17 cellular contexts compared by ENCODE assay signal in genomic region chr14:59022144-59022543, GRCh38.
DNase-seq lines count a peak whose midpoint lies in the region; ATAC-seq and TF ChIP-seq lines count a peak whose summit lies in the region.
"Had no signal": no experiment of that assay in that cellular context is flagged by ENCODE, and none has a peak within 500 bp of the region (broad histone marks: within the 10 kb centered on the region; RNA-seq: fewer than 3 reads in every experiment).

No MANE protein-coding gene starts in this region.

- H3K27ac ChIP-seq in SU-DHL-6 (ENCODE audit: low read depth, low read length): no peak overlapping the region
- H3K27ac ChIP-seq: colonic mucosa, gastrocnemius medialis, left lung had no signal

- no peak overlapping the region for H3K4me3 Mint-ChIP-seq in activated CD4-positive, alpha-beta memory T cell treated with anti-CD3 and anti-CD28 coated beads for 36 hours
- H3K4me3 Mint-ChIP-seq: neural crest cell; stimulated activated effector memory CD8-positive, alpha-beta T cell treated with anti-CD3 and anti-CD28 coated beads, Interleukin-12 subunit alpha, Interleukin-12 subunit beta, amount 100 ng/mL, for 72 hours had no signal

- H3K79me2 ChIP-seq in SU-DHL-6 (ENCODE audit: insufficient read depth, low read length): no peaks in the 10 kb centered on the region

- TF ChIP-seq CTCF in HFF-Myc (IDR thresholded peaks at IDR 0.05; ENCODE audit: low read depth, low read length, missing control alignments): peak; percentile 13
- TF ChIP-seq CTCF in SU-DHL-6 (IDR thresholded peaks at IDR 0.05; ENCODE audit: insufficient read depth, low read length, poor library complexity, severe bottlenecking): peak; percentile 40
- peak; percentile 24 for TF ChIP-seq CTCF in kidney epithelial cell (IDR thresholded peaks at IDR 0.05; ENCODE audit: insufficient read depth, low read length, poor library complexity, severe bottlenecking)

- no peaks in the 10 kb centered on the region for H3K36me3 Mint-ChIP-seq in activated CD4-positive, alpha-beta memory T cell treated with anti-CD3 and anti-CD28 coated beads for 36 hours
- H3K36me3 Mint-ChIP-seq: stimulated activated effector memory CD8-positive, alpha-beta T cell treated with anti-CD3 and anti-CD28 coated beads, Interleukin-12 subunit alpha, Interleukin-12 subunit beta, amount 100 ng/mL, for 72 hours had no signal

- no peaks in the 10 kb centered on the region for H3K27me3 ChIP-seq in SU-DHL-6 (ENCODE audit: low read length)
- no peaks in the 10 kb centered on the region for H3K27me3 ChIP-seq in kidney epithelial cell (ENCODE audit: control insufficient read depth, insufficient read depth, low read length)
- H3K27me3 ChIP-seq: colonic mucosa, gastrocnemius medialis, left lung had no signal

- H4K20me1 ChIP-seq in SU-DHL-6 (ENCODE audit: low read depth, low read length): no peaks in the 10 kb centered on the region

- no peaks in the 10 kb centered on the region for H3K4me1 Mint-ChIP-seq in activated CD4-positive, alpha-beta memory T cell treated with anti-CD3 and anti-CD28 coated beads for 36 hours (ENCODE audit: low read depth)
- H3K4me1 Mint-ChIP-seq: neural crest cell; stimulated activated effector memory CD8-positive, alpha-beta T cell treated with anti-CD3 and anti-CD28 coated beads, Interleukin-12 subunit alpha, Interleukin-12 subunit beta, amount 100 ng/mL, for 72 hours had no signal

- POLR2A ChIA-PET in activated CD4-positive, alpha-beta memory T cell treated with anti-CD3 and anti-CD28 coated beads for 36 hours (lab: Charles Lee): no interaction called here

- intact Hi-C loops in activated CD4-positive, alpha-beta memory T cell treated with anti-CD3 and anti-CD28 coated beads for 36 hours (cut with micrococcal nuclease): loop anchor here (10.0 kb wide), 2 partner anchors 377 to 423 kb away; no protein-coding TSS in a partner anchor

- CTCF ChIA-PET in activated CD4-positive, alpha-beta memory T cell treated with anti-CD3 and anti-CD28 coated beads for 36 hours (lab: Charles Lee): interaction anchor here (1.0 kb wide), 1 partner anchor 24 kb away, joined by 4 read pairs; no protein-coding TSS in a partner anchor

- H3K4me3 ChIP-seq in HFF-Myc (replicated peaks; ENCODE audit: low read depth, low read length) (no peak overlapping the region), SU-DHL-6 (ENCODE audit: insufficient read depth, low read length, poor library complexity, severe bottlenecking) (no peak overlapping the region), kidney epithelial cell (ENCODE audit: low read depth, low read length) (no peak overlapping the region)
- H3K4me3 ChIP-seq: colonic mucosa, gastrocnemius medialis, left lung had no signal

- no peaks in the 10 kb centered on the region for H3F3A ChIP-seq in SU-DHL-6 (ENCODE audit: insufficient read depth)

- no peaks in the 10 kb centered on the region for H3K9me2 ChIP-seq in SU-DHL-6 (replicated peaks; ENCODE audit: insufficient read depth, low read length)

- peak; percentile 36 for DNase-seq in DMS 273 (lab: John Stamatoyannopoulos, UW; ENCODE audit: unreplicated experiment)
- no peak for DNase-seq in DMS 273 treated with DMSO at 0.1 percent for 48 hours (lab: John Stamatoyannopoulos, UW)
- no peak for DNase-seq in HFF-Myc (ENCODE audit: extremely low read depth, low read depth)
- DNase-seq in kidney epithelial cell (ENCODE audit: low read depth): no peak
- DNase-seq in activated CD4-positive, alpha-beta memory T cell treated with anti-CD3 and anti-CD28 coated beads for 36 hours: no peak
- DNase-seq: 8988T; activated CD4-positive, alpha-beta T cell treated with anti-CD3 and anti-CD28 coated beads, Interleukin-2, amount 50 U/mL, for 48 hours; activated naive CD4-positive, alpha-beta T cell; colonic mucosa; gastrocnemius medialis; left lung; NCI-H2227 treated with DMSO at 0.1 percent for 48 hours had no signal

- H3K27ac Mint-ChIP-seq in activated CD4-positive, alpha-beta memory T cell treated with anti-CD3 and anti-CD28 coated beads for 36 hours: no peak overlapping the region
- H3K27ac Mint-ChIP-seq: stimulated activated effector memory CD8-positive, alpha-beta T cell treated with anti-CD3 and anti-CD28 coated beads, Interleukin-12 subunit alpha, Interleukin-12 subunit beta, amount 100 ng/mL, for 72 hours had no signal

- peaks cover 6% of the 10 kb centered on the region for H3K27me3 Mint-ChIP-seq in activated CD4-positive, alpha-beta memory T cell treated with anti-CD3 and anti-CD28 coated beads for 36 hours

- H3K9me3 Mint-ChIP-seq in activated CD4-positive, alpha-beta memory T cell treated with anti-CD3 and anti-CD28 coated beads for 36 hours: no peaks in the 10 kb centered on the region
- H3K9me3 Mint-ChIP-seq: neural crest cell; stimulated activated effector memory CD8-positive, alpha-beta T cell treated with anti-CD3 and anti-CD28 coated beads, Interleukin-12 subunit alpha, Interleukin-12 subunit beta, amount 100 ng/mL, for 72 hours had no signal

- H2AFZ ChIP-seq in SU-DHL-6 (ENCODE audit: low read depth, low read length, severe bottlenecking): no peak overlapping the region

- H3K9ac ChIP-seq in SU-DHL-6 (ENCODE audit: low read length): no peak overlapping the region

- ATAC-seq in HG03175 (IDR thresholded peaks at IDR 0.05; ENCODE audit: unreplicated experiment) (no peak), HG02840 (IDR thresholded peaks at IDR 0.05; ENCODE audit: low FRiP score, unreplicated experiment) (no peak)
- ATAC-seq: gastrocnemius medialis; left lung; stimulated activated effector memory CD8-positive, alpha-beta T cell treated with anti-CD3 and anti-CD28 coated beads, Interleukin-12 subunit alpha, Interleukin-12 subunit beta, amount 100 ng/mL, for 72 hours had no signal

- no peak overlapping the region for H3K4me2 ChIP-seq in SU-DHL-6 (ENCODE audit: low read depth, low read length, poor library complexity, severe bottlenecking)

- no peaks in the 10 kb centered on the region for H3K9me3 ChIP-seq in SU-DHL-6 (ENCODE audit: insufficient read depth, low read length)
- H3K9me3 ChIP-seq: colonic mucosa, gastrocnemius medialis, left lung had no signal

- H3K36me3 ChIP-seq in SU-DHL-6 (ENCODE audit: low read length) (no peaks in the 10 kb centered on the region), kidney epithelial cell (ENCODE audit: control insufficient read depth, insufficient read depth, low read length) (no peaks in the 10 kb centered on the region)
- H3K36me3 ChIP-seq: colonic mucosa, gastrocnemius medialis, left lung had no signal
